ENCODE assay signal across 9 cellular contexts in the genomic region with DNA sequence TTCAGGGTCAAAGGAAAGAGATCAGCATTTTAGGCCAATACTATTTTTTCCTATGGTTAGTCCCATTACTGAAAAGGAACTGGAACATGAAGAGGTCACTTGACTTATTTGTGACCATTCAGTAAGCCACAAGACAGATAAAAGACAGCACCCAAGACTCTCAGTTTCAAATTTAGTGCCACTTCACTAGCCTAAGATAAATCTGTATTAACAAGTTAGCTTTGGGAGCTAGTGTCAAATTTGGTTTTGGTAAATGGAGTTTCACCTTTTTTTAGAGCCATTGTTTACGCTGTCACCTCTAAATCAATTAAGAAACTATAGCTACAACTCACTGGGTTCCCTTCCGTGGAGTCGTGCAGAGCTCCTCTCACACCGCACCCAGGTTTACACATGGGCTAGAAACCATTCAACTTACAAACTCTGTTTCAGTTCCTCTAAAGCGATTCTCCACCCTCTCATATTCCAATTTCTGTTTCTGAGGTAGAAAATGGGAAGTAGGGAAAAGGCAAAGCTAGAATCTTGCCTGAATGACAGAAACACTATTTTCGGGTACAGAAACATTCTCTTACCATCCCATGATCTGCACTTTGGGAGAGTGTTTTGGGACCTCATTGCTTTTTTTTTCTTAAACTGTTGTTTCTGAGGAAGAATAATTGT. TPM values are rescaled to one million over a fixed set of nuclear protein-coding genes. Genes with fewer than 3 reads are reported as not detected.
A peak's percentile ranks its signal among the peaks of the same experiment; 100 is the strongest.
DNase-seq lines count a peak whose midpoint lies in the region; ATAC-seq and TF ChIP-seq lines count a peak whose summit lies in the region.
"Had no signal": no experiment of that assay in that cellular context is flagged by ENCODE, and none has a peak within 500 bp of the region (broad histone marks: within the 10 kb centered on the region; RNA-seq: fewer than 3 reads in every experiment).

No MANE protein-coding gene starts in this region.

- H3K36me3 ChIP-seq in CD8-positive, alpha-beta memory T cell (ENCODE audit: insufficient read depth, low read length), result peaks cover 26% of the 10 kb centered on the region
- no peaks in the 10 kb centered on the region for H3K36me3 ChIP-seq in hepatocyte (replicated peaks; ENCODE audit: insufficient read depth, low read depth)

- peak overlapping the region in 1 of 8 donors; percentile 68 for H3K27ac Mint-ChIP-seq in CD8-positive, alpha-beta memory T cell
- H3K27ac Mint-ChIP-seq: activated naive CD4-positive, alpha-beta T cell treated with anti-CD3 and anti-CD28 coated beads, Interleukin-2, amount 50 U/mL, for 24 hours had no signal

- no peak overlapping the region for H3K4me2 ChIP-seq in hepatocyte

- peaks cover 13 to 75% (median 25%) of the 10 kb centered on the region in 3 donors for H3K36me3 Mint-ChIP-seq in CD8-positive, alpha-beta memory T cell

- CTCF ChIA-PET in CD8-positive, alpha-beta memory T cell (lab: Charles Lee), result no interaction called here

- no peaks in the 10 kb centered on the region for H3K27me3 ChIP-seq in CD8-positive, alpha-beta memory T cell (ENCODE audit: insufficient read depth, low read length, poor library complexity, severe bottlenecking)
- H3K27me3 ChIP-seq in hepatocyte, result no peaks in the 10 kb centered on the region

- TF ChIP-seq CTCF in hepatocyte (IDR thresholded peaks at IDR 0.05; ENCODE audit: poor library complexity), result no peak

- H3K4me3 ChIP-seq in CD8-positive, alpha-beta memory T cell (ENCODE audit: low read length), result no peak overlapping the region
- no peak overlapping the region for H3K4me3 ChIP-seq in hepatocyte

- DNase-seq in left ventricle myocardium superior, result no peak
- no peak for DNase-seq in CD8-positive, alpha-beta memory T cell
- DNase-seq in foreskin melanocyte, result no peak
- DNase-seq in H4 (ENCODE audit: low spot score), result no peak
- DNase-seq in hepatocyte (ENCODE audit: low spot score), result no peak

- H4K20me1 ChIP-seq in hepatocyte (ENCODE audit: insufficient read depth, poor library complexity, severe bottlenecking), result no peaks in the 10 kb centered on the region

- no peaks in the 10 kb centered on the region for H3K9me3 Mint-ChIP-seq in CD8-positive, alpha-beta memory T cell
- H3K9me3 Mint-ChIP-seq: activated naive CD4-positive, alpha-beta T cell treated with anti-CD3 and anti-CD28 coated beads, Interleukin-2, amount 50 U/mL, for 24 hours had no signal

- no peak overlapping the region for H2AFZ ChIP-seq in hepatocyte

- no peaks in the 10 kb centered on the region for H3K9me3 ChIP-seq in CD8-positive, alpha-beta memory T cell (ENCODE audit: low read length)
- H3K9me3 ChIP-seq in hepatocyte (ENCODE audit: low read depth), result no peaks in the 10 kb centered on the region

- no peak overlapping the region for H3K4me3 Mint-ChIP-seq in CD8-positive, alpha-beta memory T cell
- H3K4me3 Mint-ChIP-seq: activated naive CD4-positive, alpha-beta T cell treated with anti-CD3 and anti-CD28 coated beads, Interleukin-2, amount 50 U/mL, for 24 hours had no signal

- POLR2A ChIA-PET in CD8-positive, alpha-beta memory T cell (lab: Charles Lee), result no interaction called here

- H3K4me1 ChIP-seq in CD8-positive, alpha-beta memory T cell (ENCODE audit: insufficient read depth, low read length), result no peaks in the 10 kb centered on the region
- H3K4me1 ChIP-seq in hepatocyte (ENCODE audit: insufficient read depth), result no peaks in the 10 kb centered on the region

- H3K27me3 Mint-ChIP-seq in CD8-positive, alpha-beta memory T cell, result no peaks in the 10 kb centered on the region
- H3K27me3 Mint-ChIP-seq: activated naive CD4-positive, alpha-beta T cell treated with anti-CD3 and anti-CD28 coated beads, Interleukin-2, amount 50 U/mL, for 24 hours had no signal

- peaks cover 0 to 4% (median 0%) of the 10 kb centered on the region in 3 donors for H3K4me1 Mint-ChIP-seq in CD8-positive, alpha-beta memory T cell
- H3K4me1 Mint-ChIP-seq: activated naive CD4-positive, alpha-beta T cell treated with anti-CD3 and anti-CD28 coated beads, Interleukin-2, amount 50 U/mL, for 24 hours had no signal

- ATAC-seq in GM18858 (IDR thresholded peaks at IDR 0.05; ENCODE audit: unreplicated experiment) (peak; percentile 69), GM21723 (IDR thresholded peaks at IDR 0.05; ENCODE audit: unreplicated experiment) (peak; percentile 73), HG03469 (IDR thresholded peaks at IDR 0.05; ENCODE audit: unreplicated experiment) (peak; percentile 49), left ventricle myocardium superior (peak; percentile 51)

- WGBS in hepatocyte (ENCODE audit: low lambda C conversion rate, missing lambda C conversion rate), result 97% methylated on average over 6 of the region's 6 CpGs

- no peaks in the 10 kb centered on the region for H3K9me2 ChIP-seq in hepatocyte (replicated peaks; ENCODE audit: insufficient read depth)

- H3K27ac ChIP-seq in CD8-positive, alpha-beta memory T cell (ENCODE audit: low read depth, low read length), result no peak overlapping the region
- H3K27ac ChIP-seq in hepatocyte, result no peak overlapping the region

- H3K79me2 ChIP-seq in hepatocyte, result no peaks in the 10 kb centered on the region

- intact Hi-C loops in left ventricle myocardium superior (cut with micrococcal nuclease), result no loop called here

RNA-seq across cellular contexts. Expression of a gene that starts 14.3 kb away (rescaled TPM):
- total RNA-seq in left ventricle myocardium superior, result 17.5 TPM
- total RNA-seq in CD8-positive, alpha-beta memory T cell, result 10 to 100 TPM; 31.4 to 34.9 TPM
- 42.2 TPM for polyA plus RNA-seq in CD8-positive, alpha-beta memory T cell
- 22.9 and 33.5 TPM in 2 replicates for total RNA-seq in H4 (2014; rRNA removed; shearing (Covaris generic))
- 25.7 and 50.8 TPM in 2 replicates for total RNA-seq in hepatocyte
- polyA plus RNA-seq in hepatocyte, result 15.1 and 30.9 TPM in 2 replicates

RNA-seq across cellular contexts. Expression of a gene that starts 18.6 kb away (rescaled TPM):
- total RNA-seq in left ventricle myocardium superior (11.4 TPM), hepatocyte (7.1 and 11.5 TPM in 2 replicates)
- total RNA-seq in CD8-positive, alpha-beta memory T cell, result 10 to 100 TPM; 25.1 to 30.3 TPM
- polyA plus RNA-seq in CD8-positive, alpha-beta memory T cell, result 20.8 TPM
- 13.6 and 18.2 TPM in 2 replicates for total RNA-seq in H4 (2014; rRNA removed; shearing (Covaris generic))
- polyA plus RNA-seq in hepatocyte, result 8.6 and 13.4 TPM in 2 replicates

RNA-seq across cellular contexts. Expression of a gene that starts 43.5 kb away (rescaled TPM):
- 0.89 TPM for total RNA-seq in left ventricle myocardium superior
- total RNA-seq in CD8-positive, alpha-beta memory T cell, result 10 to 100 TPM; 19.2 to 19.5 TPM
- 0.03 TPM for polyA plus RNA-seq in CD8-positive, alpha-beta memory T cell
- total RNA-seq in H4 (2014; rRNA removed; shearing (Covaris generic)), result 18.3 and 18.8 TPM in 2 replicates
- total RNA-seq in hepatocyte, result 10.0 and 15.7 TPM in 2 replicates
- polyA plus RNA-seq in hepatocyte, result 2.9 and 3.0 TPM in 2 replicates
